In genomic region chr3:44338010-44338827, GRCh38 we compare ENCODE assay signal across 8 cellular contexts. TPM values are rescaled to one million over a fixed set of nuclear protein-coding genes. Genes with fewer than 3 reads are reported as not detected.
DNase-seq lines count a peak whose midpoint lies in the region; ATAC-seq and TF ChIP-seq lines count a peak whose summit lies in the region.

TSS of gene TCAIM (plus strand) at chr3:44338766. CDS start at chr3:44354783, 16,017 bp downstream.

- H3K4me1 ChIP-seq in osteoblast (ENCODE audit: insufficient read depth, low read length) (peaks cover 22% of the 10 kb centered on the region), thoracic aorta (ENCODE audit: control insufficient read depth in 1 of 2, low read depth in 2 of 2) (peaks cover 24 to 46% of the 10 kb centered on the region in 2 donors)

- H3K79me2 ChIP-seq in osteoblast (ENCODE audit: insufficient read depth, low read length): peaks cover 23% of the 10 kb centered on the region

- H3K4me3 ChIP-seq in GM08714 (ENCODE audit: low read length) (peak within 1 kb of the TSS; percentile 81), osteoblast (ENCODE audit: insufficient read depth, low read length) (peak within 1 kb of the TSS; percentile 98), thoracic aorta (peak within 1 kb of the TSS; percentile 83)

- no peaks in the 10 kb centered on the region for H3K36me3 ChIP-seq in osteoblast (ENCODE audit: insufficient read depth, low read length)
- H3K36me3 ChIP-seq in thoracic aorta: no peaks in the 10 kb centered on the region

- H3K27ac Mint-ChIP-seq in activated naive CD4-positive, alpha-beta T cell treated with anti-CD3 and anti-CD28 coated beads, Interleukin-2, amount 50 U/mL, for 72 hours: peak within 1 kb of the TSS; percentile 95 to 98

- DNase-seq in NCI-H1092 (lab: John Stamatoyannopoulos, UW): peak; percentile 95
- DNase-seq in activated naive CD4-positive, alpha-beta T cell treated with anti-CD3 and anti-CD28 coated beads, Interleukin-2, amount 50 U/mL, for 72 hours (ENCODE audit: low spot score in 2 of 2): peak; percentile 97 to 100
- peak; percentile 98 for DNase-seq in glomerular visceral epithelial cell (ENCODE audit: extremely low spot score)
- DNase-seq in osteoblast (ENCODE audit: insufficient read length, low spot score, missing footprints): peak; percentile 99
- DNase-seq in thoracic aorta (ENCODE audit: low spot score): peak; percentile 92

- TF ChIP-seq CTCF in osteoblast (IDR thresholded peaks at IDR 0.05; ENCODE audit: extremely low read depth, low read depth, low read length) (no peak), thoracic aorta (IDR thresholded peaks at IDR 0.05) (no peak)

- H3K36me3 Mint-ChIP-seq in activated naive CD4-positive, alpha-beta T cell treated with anti-CD3 and anti-CD28 coated beads, Interleukin-2, amount 50 U/mL, for 72 hours: peaks cover 5 to 10% of the 10 kb centered on the region in 2 donors

- ATAC-seq in HG02588 (IDR thresholded peaks at IDR 0.05; ENCODE audit: unreplicated experiment) (peak; percentile 92), SK-N-SH treated with all-trans-retinoic acid at 6 μM for 48 hours (peak; percentile 93), thoracic aorta (ENCODE audit: insufficient number of reproducible peaks, low FRiP score, low read depth) (peak; percentile 93)
- peak; percentile 96 for ATAC-seq in activated naive CD4-positive, alpha-beta T cell treated with anti-CD3 and anti-CD28 coated beads, Interleukin-2, amount 50 U/mL, for 72 hours

- H3K27ac ChIP-seq in osteoblast (ENCODE audit: low read depth, low read length) (peak within 1 kb of the TSS; percentile 80), thoracic aorta (peak within 1 kb of the TSS; percentile 89 to 98)

- peak within 1 kb of the TSS; percentile 98 for H2AFZ ChIP-seq in osteoblast (ENCODE audit: low read length)

- no peaks in the 10 kb centered on the region for H3K9me3 Mint-ChIP-seq in activated naive CD4-positive, alpha-beta T cell treated with anti-CD3 and anti-CD28 coated beads, Interleukin-2, amount 50 U/mL, for 72 hours

- peaks cover 14% of the 10 kb centered on the region for H3K27me3 ChIP-seq in osteoblast (ENCODE audit: insufficient read depth, low read length)
- no peaks in the 10 kb centered on the region for H3K27me3 ChIP-seq in thoracic aorta (replicated peaks; ENCODE audit: insufficient read depth)

- H4K20me1 ChIP-seq in osteoblast (ENCODE audit: insufficient read depth, low read length): no peaks in the 10 kb centered on the region

- peak within 1 kb of the TSS; percentile 85 for H3K4me2 ChIP-seq in osteoblast (ENCODE audit: insufficient read depth, low read length)

- H3K9me3 ChIP-seq in osteoblast (ENCODE audit: low read depth, low read length): no peaks in the 10 kb centered on the region
- no peaks in the 10 kb centered on the region for H3K9me3 ChIP-seq in thoracic aorta

TF ChIP-seq in SK-N-SH treated with all-trans-retinoic acid at 6 μM for 48 hours, 23 proteins besides CTCF, POLR2A, EP300 and RAD21:
- TF ChIP-seq ZFP30 (CRISPR knock-in tag; IDR thresholded peaks at IDR 0.05) (no peak), ZFP3 (CRISPR knock-in tag; IDR thresholded peaks at IDR 0.05) (0 out of 2 replicates have a peak, but pooled peaks have one; percentile 14), TSHZ2 (CRISPR knock-in tag; IDR thresholded peaks at IDR 0.05) (peak; percentile 55; the same call in 1 of the 2 replicates), POU6F1 (CRISPR knock-in tag; IDR thresholded peaks at IDR 0.05; ENCODE audit: borderline replicate concordance, low read depth) (no peak), CSRNP3 (CRISPR knock-in tag; IDR thresholded peaks at IDR 0.05) (no peak), GLIS3 (CRISPR knock-in tag; IDR thresholded peaks at IDR 0.05) (0 out of 2 replicates have a peak, but pooled peaks have one; percentile 38), ZNF565 (CRISPR knock-in tag; conservative IDR thresholded peaks at IDR 0.05; ENCODE audit: low read depth) (0 out of 2 replicates have a peak, but pooled peaks have one; percentile 5), ZNF8 (CRISPR knock-in tag; IDR thresholded peaks at IDR 0.05) (no peak)

RNA-seq across cellular contexts. Expression of gene TCAIM, which starts in this region (rescaled TPM):
- total RNA-seq in activated naive CD4-positive, alpha-beta T cell treated with anti-CD3 and anti-CD28 coated beads, Interleukin-2, amount 50 U/mL, for 72 hours: 10 to 100 TPM; 19.7 to 22.4 TPM
- total RNA-seq in osteoblast (28.9 and 33.7 TPM in 2 replicates), thoracic aorta (10 to 100 TPM; 14.8 to 32.1 TPM)

Comparison
In these comparisons a context has a peak if more than half of its experiments do, and no peak if none do; other contexts are left out.
1. Peak in every context shown above with its lines: DNase-seq, ATAC-seq, H3K4me3 ChIP-seq and H3K27ac ChIP-seq.